31 cellular contexts compared by ENCODE assay signal in the genomic region with DNA sequence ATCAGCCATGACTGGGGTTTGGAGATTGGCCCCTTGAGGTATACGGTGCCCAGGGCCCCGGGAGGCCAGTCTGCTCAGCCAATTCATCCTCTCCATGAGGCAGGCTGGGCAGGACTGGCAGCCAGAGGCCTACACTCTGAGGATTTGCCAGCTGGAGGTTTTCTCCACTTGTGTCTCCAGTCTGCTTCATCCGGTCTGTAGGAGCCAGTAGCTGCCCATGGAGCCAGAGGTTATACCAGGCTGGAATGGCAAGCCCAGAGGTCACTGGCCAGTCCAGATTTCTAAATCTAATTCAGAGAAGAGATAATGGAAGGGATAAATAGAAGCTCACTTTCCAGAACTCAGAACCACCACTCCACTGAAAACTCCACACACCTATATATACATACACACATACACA. TPM values are rescaled to one million over a fixed set of nuclear protein-coding genes. Genes with fewer than 3 reads are reported as not detected.
"Had no signal": no experiment of that assay in that cellular context is flagged by ENCODE, and none has a peak within 500 bp of the region (broad histone marks: within the 10 kb centered on the region; RNA-seq: fewer than 3 reads in every experiment).

No MANE protein-coding gene starts in this region.

- H3K27ac ChIP-seq: brain microvascular endothelial cell, KMS-11, SJCRH30, SK-N-MC had no signal

- H3K27me3 ChIP-seq: brain microvascular endothelial cell, SJCRH30 had no signal

- FAIRE-seq: TTC549 had no signal

- DNase-seq: activated CD4-positive, alpha-beta T cell treated with anti-CD3 and anti-CD28 coated beads, Interleukin-2, amount 10 ng/mL, durations not matched to agents 24 days and 14 days; activated CD4-positive, alpha-beta T cell treated with anti-CD3 and anti-CD28 coated beads, Interleukin-2, amount 50 U/mL, for 4 hours; activated CD8-positive, alpha-beta T cell treated with anti-CD3 and anti-CD28 coated beads for 36 hours; activated effector memory CD4-positive, alpha-beta T cell treated with anti-CD3 and anti-CD28 coated beads, Interleukin-2, amount 50 U/mL, for 16 hours; activated naive CD4-positive, alpha-beta T cell; activated naive CD4-positive, alpha-beta T cell treated with anti-CD3 and anti-CD28 coated beads, Interleukin-2, amount 50 U/mL, for 16 hours; activated naive CD8-positive, alpha-beta T cell treated with anti-CD3 and anti-CD28 coated beads for 36 hours; activated T-cell treated with anti-CD3 and anti-CD28 coated beads, Interleukin-2, amount 50 U/mL, for 1 hour; activated T-cell treated with anti-CD3 and anti-CD28 coated beads, Interleukin-2, amount 50 U/mL, for 72 hours; amniotic stem cell; aorta; brain microvascular endothelial cell; NCI-H1105; NCI-H1436; NCI-H1694; NCI-H1930; NCI-H2081 treated with DMSO at 0.1 percent for 48 hours; NCI-H345; NCI-H524 treated with DMSO at 0.1 percent for 48 hours; SHP77; SJCRH30 had no signal

- H3K9me3 ChIP-seq: SJCRH30 had no signal

- H3K9ac ChIP-seq: KMS-11 had no signal

- H3K4me1 ChIP-seq: SJCRH30 had no signal

- H3K4me3 ChIP-seq: SJCRH30, SK-N-MC had no signal

- ATAC-seq: activated CD8-positive, alpha-beta T cell treated with anti-CD3 and anti-CD28 coated beads for 36 hours; activated T-cell treated with anti-CD3 and anti-CD28 coated beads, Interleukin-2, amount 50 U/mL, for 72 hours; activated T-helper 17 cell treated with anti-CD3 and anti-CD28 coated beads, Interleukin-2, amount 50 U/mL, for 72 hours; Panc1 had no signal

RNA-seq across cellular contexts. Expression of gene CNGA4, which starts 14.5 kb away (rescaled TPM):
- total RNA-seq: activated CD4-positive, alpha-beta T cell treated with anti-CD3 and anti-CD28 coated beads, Interleukin-2, amount 10 ng/mL, durations not matched to agents 24 days and 14 days; activated CD8-positive, alpha-beta memory T cell treated with anti-CD3 and anti-CD28 coated beads for 36 hours; LHCN-M2; NCI-H460; RPMI7951; SJCRH30 had no signal

RNA-seq across cellular contexts. Expression of gene C11orf42, which starts 19.1 kb away (rescaled TPM):
- total RNA-seq: activated CD4-positive, alpha-beta T cell treated with anti-CD3 and anti-CD28 coated beads, Interleukin-2, amount 10 ng/mL, durations not matched to agents 24 days and 14 days; activated CD8-positive, alpha-beta memory T cell treated with anti-CD3 and anti-CD28 coated beads for 36 hours; activated CD8-positive, alpha-beta T cell treated with anti-CD3 and anti-CD28 coated beads for 36 hours; activated naive CD8-positive, alpha-beta T cell treated with anti-CD3 and anti-CD28 coated beads for 36 hours; activated T-cell treated with anti-CD3 and anti-CD28 coated beads, Interleukin-2, amount 50 U/mL, for 72 hours; activated T-helper 17 cell treated with anti-CD3 and anti-CD28 coated beads, Interleukin-2, amount 50 U/mL, for 72 hours; aorta; LHCN-M2; NCI-H460; RPMI7951; SJCRH30; T-helper 1 cell treated with Interleukin-12 subunit alpha and Interleukin-12 subunit beta and Interleukin-4 antibody, amounts not matched to agents 30 ng/mL and 1 ng/mL, for 36 hours had no signal
- polyA plus RNA-seq: aorta had no signal

RNA-seq across cellular contexts. Expression of gene OR52W1, which starts 25.4 kb away (rescaled TPM):
- total RNA-seq: activated CD4-positive, alpha-beta T cell treated with anti-CD3 and anti-CD28 coated beads, Interleukin-2, amount 10 ng/mL, durations not matched to agents 24 days and 14 days; activated CD8-positive, alpha-beta memory T cell treated with anti-CD3 and anti-CD28 coated beads for 36 hours; activated CD8-positive, alpha-beta T cell treated with anti-CD3 and anti-CD28 coated beads for 36 hours; activated naive CD8-positive, alpha-beta T cell treated with anti-CD3 and anti-CD28 coated beads for 36 hours; activated T-cell treated with anti-CD3 and anti-CD28 coated beads, Interleukin-2, amount 50 U/mL, for 72 hours; activated T-helper 17 cell treated with anti-CD3 and anti-CD28 coated beads, Interleukin-2, amount 50 U/mL, for 72 hours; aorta; LHCN-M2; NCI-H460; RPMI7951; SJCRH30; T-helper 1 cell treated with Interleukin-12 subunit alpha and Interleukin-12 subunit beta and Interleukin-4 antibody, amounts not matched to agents 30 ng/mL and 1 ng/mL, for 36 hours had no signal
- polyA plus RNA-seq: aorta had no signal

RNA-seq across cellular contexts. Expression of gene CCKBR, which starts 35.2 kb away (rescaled TPM):
- total RNA-seq: activated CD4-positive, alpha-beta T cell treated with anti-CD3 and anti-CD28 coated beads, Interleukin-2, amount 10 ng/mL, durations not matched to agents 24 days and 14 days; activated CD8-positive, alpha-beta memory T cell treated with anti-CD3 and anti-CD28 coated beads for 36 hours; activated CD8-positive, alpha-beta T cell treated with anti-CD3 and anti-CD28 coated beads for 36 hours; activated T-cell treated with anti-CD3 and anti-CD28 coated beads, Interleukin-2, amount 50 U/mL, for 72 hours; activated T-helper 17 cell treated with anti-CD3 and anti-CD28 coated beads, Interleukin-2, amount 50 U/mL, for 72 hours; aorta; LHCN-M2; NCI-H460; RPMI7951; T-helper 1 cell treated with Interleukin-12 subunit alpha and Interleukin-12 subunit beta and Interleukin-4 antibody, amounts not matched to agents 30 ng/mL and 1 ng/mL, for 36 hours had no signal
- polyA plus RNA-seq: aorta had no signal
